In the genomic region with DNA sequence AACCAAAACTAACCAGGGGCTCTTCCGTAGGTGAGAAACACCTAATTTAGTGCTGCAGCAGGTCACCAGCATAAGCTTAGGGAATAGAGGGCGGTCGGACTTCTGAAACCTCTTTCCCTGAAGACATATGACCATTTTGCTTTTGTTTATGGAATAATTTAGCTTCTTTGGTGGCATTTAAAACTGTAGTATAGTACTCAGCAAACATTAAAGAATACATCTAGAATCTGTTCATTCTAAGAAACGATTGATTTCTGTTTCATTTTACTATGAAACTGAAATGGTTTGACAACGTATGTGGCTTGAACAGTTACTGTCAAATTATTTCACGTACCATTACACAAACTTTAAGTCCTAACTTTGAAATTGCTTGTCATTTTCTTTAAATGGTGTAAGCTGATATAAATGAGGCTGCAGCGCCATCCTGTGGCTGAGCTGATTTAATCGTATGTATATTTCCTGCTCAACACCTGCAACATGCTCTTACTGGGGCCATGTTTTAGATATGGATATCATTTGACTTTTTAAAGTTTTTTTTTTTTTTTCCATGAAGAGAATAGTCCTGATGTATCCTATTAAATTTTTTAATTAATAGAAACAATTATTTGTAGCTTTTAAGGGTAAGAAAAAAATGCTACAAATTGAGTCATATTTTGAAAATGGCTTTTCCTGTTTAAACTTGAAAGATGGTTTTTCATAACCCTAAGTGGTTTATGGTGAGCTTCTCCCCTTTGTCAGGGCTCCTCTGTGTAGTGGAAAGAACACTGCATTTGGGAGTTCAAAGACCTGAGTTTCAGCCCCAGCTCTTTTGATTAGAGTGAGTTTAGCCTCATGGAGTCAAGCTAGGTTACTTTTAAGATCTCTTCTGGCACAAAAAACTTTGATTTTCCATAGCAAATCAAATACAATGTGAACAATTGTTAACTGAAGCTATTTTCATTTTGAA, we compare ENCODE assay signal across 8 cellular contexts. TPM values are rescaled to one million over a fixed set of nuclear protein-coding genes. Genes with fewer than 3 reads are reported as not detected.
DNase-seq lines count a peak whose midpoint lies in the region; ATAC-seq and TF ChIP-seq lines count a peak whose summit lies in the region.

No MANE protein-coding gene starts in this region.

- ATAC-seq in GM21360 (IDR thresholded peaks at IDR 0.05; ENCODE audit: unreplicated experiment) (peak; percentile 63), PC-3 (peak; percentile 69)
- peak; percentile 74 to 87 for ATAC-seq in activated T-cell treated with anti-CD3 and anti-CD28 coated beads, Interleukin-2, amount 50 U/mL, for 4 hours

- BruUV-seq in PC-3 (replicated peaks; lab: Mats Ljungman, UMichigan) = no TSS peak

- peaks cover 13% of the 10 kb centered on the region for H3K4me1 Mint-ChIP-seq in activated T-cell treated with anti-CD3 and anti-CD28 coated beads, Interleukin-2, amount 50 U/mL, for 4 hours (ENCODE audit: low read depth)
- peaks cover 6% of the 10 kb centered on the region for H3K4me1 Mint-ChIP-seq in neural progenitor cell

- H3K27ac ChIP-seq in PC-3 (ENCODE audit: low read length) (no peak overlapping the region), neural progenitor cell (no peak overlapping the region), substantia nigra (ENCODE audit: low read depth, low read length, poor library complexity, severe bottlenecking) (no peak overlapping the region)

- H3K4me3 ChIP-seq in PC-3 (ENCODE audit: low read length) (peak overlapping the region; percentile 46), neural progenitor cell (no peak overlapping the region)

- H3K27me3 ChIP-seq in PC-3 (ENCODE audit: low read length) (no peaks in the 10 kb centered on the region), neural progenitor cell (no peaks in the 10 kb centered on the region)

- H3K9me3 Mint-ChIP-seq in activated T-cell treated with anti-CD3 and anti-CD28 coated beads, Interleukin-2, amount 50 U/mL, for 4 hours = no peaks in the 10 kb centered on the region
- H3K9me3 Mint-ChIP-seq in neural progenitor cell = no peaks in the 10 kb centered on the region

- H3K9me3 ChIP-seq in PC-3 (ENCODE audit: low read length) = no peaks in the 10 kb centered on the region
- H3K9me3 ChIP-seq in neural progenitor cell (ENCODE audit: low read depth) = no peaks in the 10 kb centered on the region

- H3K4me3 Mint-ChIP-seq in activated T-cell treated with anti-CD3 and anti-CD28 coated beads, Interleukin-2, amount 50 U/mL, for 4 hours = peak overlapping the region; percentile 29
- H3K4me3 Mint-ChIP-seq in neural progenitor cell = no peak overlapping the region

- H2AFZ ChIP-seq in PC-3 (ENCODE audit: low read length) (peak overlapping the region; percentile 77), neural progenitor cell (replicated peaks) (no peak overlapping the region)

- H3K4me2 ChIP-seq in PC-3 (ENCODE audit: low read length) (peak overlapping the region; percentile 74), neural progenitor cell (no peak overlapping the region)

- CTCF ChIA-PET in PC-3 (lab: Charles Lee) = interaction anchor here (0.6 to 1.3 kb wide), 6 partner anchors 116 to 302 kb away, joined by 4 to 13 read pairs (median 5); a partner anchor contains a TSS

- H3K9ac ChIP-seq in PC-3 (ENCODE audit: low read length) (0 out of 2 replicates have a peak overlapping the region, but pooled peaks have one; percentile 31), neural progenitor cell (no peak overlapping the region)

- H3K27ac Mint-ChIP-seq in neural progenitor cell = no peak overlapping the region

- peak; percentile 88 for TF ChIP-seq CTCF in PC-3 (conservative IDR thresholded peaks at IDR 0.05; ENCODE audit: low read depth, low read length)
- TF ChIP-seq CTCF in neural progenitor cell (IDR thresholded peaks at IDR 0.05) = peak; percentile 85

- intact Hi-C loops in PC-3 (cut with micrococcal nuclease) = loop anchor here (1.0 to 10.0 kb wide), 5 partner anchors 28 to 454 kb away; a partner anchor contains a TSS

- no peaks in the 10 kb centered on the region for H3K36me3 Mint-ChIP-seq in activated T-cell treated with anti-CD3 and anti-CD28 coated beads, Interleukin-2, amount 50 U/mL, for 4 hours (ENCODE audit: insufficient read depth)
- peaks cover 4% of the 10 kb centered on the region for H3K36me3 Mint-ChIP-seq in neural progenitor cell

- no peaks in the 10 kb centered on the region for H3K27me3 Mint-ChIP-seq in activated T-cell treated with anti-CD3 and anti-CD28 coated beads, Interleukin-2, amount 50 U/mL, for 4 hours (ENCODE audit: low read depth)
- H3K27me3 Mint-ChIP-seq in neural progenitor cell (ENCODE audit: insufficient read depth, low read depth) = peaks cover 2% of the 10 kb centered on the region

- no peaks in the 10 kb centered on the region for H3K9me2 ChIP-seq in PC-3 (replicated peaks; ENCODE audit: low read length)

- H3K36me3 ChIP-seq in PC-3 (ENCODE audit: low read depth, low read length) = no peaks in the 10 kb centered on the region
- H3K36me3 ChIP-seq in neural progenitor cell = no peaks in the 10 kb centered on the region

- no peaks in the 10 kb centered on the region for H3K79me2 ChIP-seq in PC-3 (ENCODE audit: low read length)
- H3K79me2 ChIP-seq in neural progenitor cell (ENCODE audit: low read depth) = no peaks in the 10 kb centered on the region

- POLR2A ChIA-PET in PC-3 (lab: Charles Lee; ENCODE audit: unreplicated experiment) = no interaction called here

- no peaks in the 10 kb centered on the region for H4K20me1 ChIP-seq in PC-3 (ENCODE audit: low read length)
- no peaks in the 10 kb centered on the region for H4K20me1 ChIP-seq in neural progenitor cell (ENCODE audit: low read depth)

- H3K4me1 ChIP-seq in PC-3 (ENCODE audit: insufficient read depth, low read length) (peaks cover 10% of the 10 kb centered on the region; the same call in 1 of the 2 replicates), neural progenitor cell (peaks cover under 1% of the 10 kb centered on the region)

- DNase-seq in DMS114 treated with DMSO at 0.1 percent for 48 hours (lab: John Stamatoyannopoulos, UW; ENCODE audit: unreplicated experiment) (peak; percentile 60), HT-29 (ENCODE audit: low spot score) (peak; percentile 75), PC-3 (peak; percentile 91), fibroblast of gingiva (ENCODE audit: low read depth) (peak; percentile 67), neural progenitor cell (ENCODE audit: low spot score) (peak; percentile 79), substantia nigra (lab: John Stamatoyannopoulos, UW) (peak in 39 of 49 donors; percentile 1 to 72 (median 37))
- peak; percentile 85 for DNase-seq in activated T-cell treated with anti-CD3 and anti-CD28 coated beads, Interleukin-2, amount 50 U/mL, for 4 hours

- H3F3A ChIP-seq in PC-3 (ENCODE audit: low read length, unreplicated experiment) = no peaks in the 10 kb centered on the region
- H3F3A ChIP-seq in neural progenitor cell (ENCODE audit: low read depth) = peaks cover under 1% of the 10 kb centered on the region

RNA-seq across cellular contexts. Expression of a gene that starts 27.4 kb away (rescaled TPM):
- total RNA-seq in HT-29 (2014; rRNA removed; shearing (Covaris generic)) = not detected in 2 replicates
- 0.77 and 1.1 TPM in 2 replicates for total RNA-seq in PC-3 (2014; rRNA removed)
- total RNA-seq in activated T-cell treated with anti-CD3 and anti-CD28 coated beads, Interleukin-2, amount 50 U/mL, for 4 hours = under 1 TPM; 0.15 to 0.32 (median 0.24) TPM
- 1.6 and 4.2 TPM in 2 replicates for total RNA-seq in neural progenitor cell (ENCODE audit: low replicate concordance)

Comparison
In these comparisons a context has a peak if more than half of its experiments do, and no peak if none do; other contexts are left out.
1. DNase-seq: peak in every context shown above with its lines; median percentile 91 in PC-3; 85 in activated T-cell treated with anti-CD3 and anti-CD28 coated beads, Interleukin-2, amount 50 U/mL, for 4 hours; 79 in neural progenitor cell; 75 in HT-29; 67 in fibroblast of gingiva; 60 in DMS114 treated with DMSO at 0.1 percent for 48 hours; 37 in substantia nigra.